Comparison of ENCODE assay signal across 20 cellular contexts in genomic region chr18:8044004-8044403, GRCh38.
DNase-seq lines count a peak whose midpoint lies in the region; ATAC-seq and TF ChIP-seq lines count a peak whose summit lies in the region.
"Had no signal": no experiment of that assay in that cellular context is flagged by ENCODE, and none has a peak within 500 bp of the region (broad histone marks: within the 10 kb centered on the region; RNA-seq: fewer than 3 reads in every experiment).

No MANE protein-coding gene starts in this region.

- no peaks in the 10 kb centered on the region for H3K27me3 Mint-ChIP-seq in MCF 10A (ENCODE audit: insufficient read depth, unreplicated experiment)
- H3K27me3 Mint-ChIP-seq in nephron (ENCODE audit: low read depth) = no peaks in the 10 kb centered on the region
- H3K27me3 Mint-ChIP-seq: CD4-positive, alpha-beta memory T cell had no signal

- H3K4me1 ChIP-seq in breast epithelium (no peaks in the 10 kb centered on the region), thyroid gland (peaks cover 34 to 36% of the 10 kb centered on the region in 2 donors)
- H3K4me1 ChIP-seq: BE2C; BLaER1 treated with 17β-estradiol and CSF1 and Interleukin-3, amounts not matched to agents 10 nM and 100 nM had no signal

- TF ChIP-seq POLR2A in breast epithelium (IDR thresholded peaks at IDR 0.05) = no peak
- TF ChIP-seq POLR2A in thyroid gland (IDR thresholded peaks at IDR 0.05) = no peak

- no peak for DNase-seq in MCF 10A (ENCODE audit: unreplicated experiment)
- DNase-seq in breast epithelium (ENCODE audit: low spot score in 2 of 2) = no peak
- no peak for DNase-seq in thyroid gland
- DNase-seq in GM19240 (ENCODE audit: insufficient read length, low spot score) = no peak
- DNase-seq: AML-193; BE2C; Calu3; CD4-positive, alpha-beta memory T cell; COR-L47; DMS53; DMS79 treated with DMSO at 0.1 percent for 48 hours; GF-D8; GM23248; H7; HCEC 1CT had no signal

- no peak overlapping the region for H3K27ac ChIP-seq in breast epithelium
- H3K27ac ChIP-seq in thyroid gland = peak overlapping the region; percentile 3 to 60 (median 31)
- H3K27ac ChIP-seq: 22Rv1; BLaER1 treated with 17β-estradiol and CSF1 and Interleukin-3, amounts not matched to agents 10 nM and 100 nM; GM23248 had no signal

- H3K27ac Mint-ChIP-seq in MCF 10A (ENCODE audit: low read depth, unreplicated experiment) = peak overlapping the region; percentile 80
- peak overlapping the region in 2 of 3 experiments; percentile 19 to 47 for H3K27ac Mint-ChIP-seq in nephron
- H3K27ac Mint-ChIP-seq: CD14-positive monocyte had no signal

- H3K36me3 ChIP-seq in breast epithelium = no peaks in the 10 kb centered on the region
- no peaks in the 10 kb centered on the region for H3K36me3 ChIP-seq in thyroid gland
- H3K36me3 ChIP-seq: BE2C; BLaER1 treated with 17β-estradiol and CSF1 and Interleukin-3, amounts not matched to agents 10 nM and 100 nM had no signal

- intact Hi-C loops in MCF 10A (cut with micrococcal nuclease) (loop anchor here (10.0 kb wide), 1 partner anchor 169 kb away; no protein-coding TSS in a partner anchor), breast epithelium (cut with DNase I; ENCODE audit: low total_unique reads) (no loop called here), thyroid gland (cut with DNase I) (no loop called here)

- no peak for ATAC-seq in HG03565 (IDR thresholded peaks at IDR 0.05; ENCODE audit: unreplicated experiment)

- no peaks in the 10 kb centered on the region for H3K9me3 Mint-ChIP-seq in MCF 10A (ENCODE audit: unreplicated experiment)
- no peaks in the 10 kb centered on the region for H3K9me3 Mint-ChIP-seq in nephron

- no peak overlapping the region for H3K4me3 Mint-ChIP-seq in MCF 10A (ENCODE audit: unreplicated experiment)
- H3K4me3 Mint-ChIP-seq in nephron = no peak overlapping the region
- H3K4me3 Mint-ChIP-seq: CD14-positive monocyte; CD4-positive, alpha-beta memory T cell had no signal

- no TSS peak for BruUV-seq in MCF 10A (replicated peaks; lab: Mats Ljungman, UMichigan)

- no peaks in the 10 kb centered on the region for H3K27me3 ChIP-seq in breast epithelium
- no peaks in the 10 kb centered on the region for H3K27me3 ChIP-seq in thyroid gland
- H3K27me3 ChIP-seq: BE2C had no signal

- peaks cover 20% of the 10 kb centered on the region for H3K4me1 Mint-ChIP-seq in MCF 10A (ENCODE audit: insufficient read depth, unreplicated experiment)
- H3K4me1 Mint-ChIP-seq in nephron = peaks cover 5% of the 10 kb centered on the region
- H3K4me1 Mint-ChIP-seq: CD14-positive monocyte had no signal

- no peak overlapping the region for H3K4me3 ChIP-seq in breast epithelium
- H3K4me3 ChIP-seq in thyroid gland (replicated peaks in 1 of 3) = no peak overlapping the region
- H3K4me3 ChIP-seq: BLaER1 treated with 17β-estradiol and CSF1 and Interleukin-3, amounts not matched to agents 10 nM and 100 nM; GM23248 had no signal

- CTCF ChIA-PET in MCF 10A (lab: Yijun Ruan, JAX) = interaction anchor here (0.8 to 1.2 kb wide), 2 partner anchors 9 to 771 kb away, joined by 3 read pairs; no protein-coding TSS in a partner anchor

- POLR2A ChIA-PET in MCF 10A (lab: Yijun Ruan, JAX) = no interaction called here

- H3K36me3 Mint-ChIP-seq in MCF 10A (ENCODE audit: insufficient read depth, unreplicated experiment) (peaks cover 12% of the 10 kb centered on the region), nephron (ENCODE audit: low read depth) (no peaks in the 10 kb centered on the region)
- H3K36me3 Mint-ChIP-seq: CD14-positive monocyte; CD4-positive, alpha-beta memory T cell had no signal

- H3K9me3 ChIP-seq in breast epithelium (no peaks in the 10 kb centered on the region), thyroid gland (no peaks in the 10 kb centered on the region)
- H3K9me3 ChIP-seq: BE2C; BLaER1 treated with 17β-estradiol and CSF1 and Interleukin-3, amounts not matched to agents 10 nM and 100 nM had no signal

- TF ChIP-seq CTCF in MCF 10A (IDR thresholded peaks at IDR 0.05; ENCODE audit: unreplicated experiment) = no peak
- no peak for TF ChIP-seq CTCF in breast epithelium (IDR thresholded peaks at IDR 0.05)
- no peak for TF ChIP-seq CTCF in nephron (IDR thresholded peaks at IDR 0.05; ENCODE audit: unreplicated experiment in 3 of 3)
- no peak for TF ChIP-seq CTCF in thyroid gland (IDR thresholded peaks at IDR 0.05)

- 48 to 51% methylated on average over 4 of the region's 4 CpGs for WGBS in thyroid gland, 2 donors

Comparison
In these comparisons a context has a peak if more than half of its experiments do, and no peak if none do; other contexts are left out.
1. H3K27ac ChIP-seq: peak in thyroid gland (3 of 3); none in breast epithelium (0 of 2).